8 cellular contexts compared by ENCODE assay signal in genomic region chr1:10415211-10415930, GRCh38. TPM values are rescaled to one million over a fixed set of nuclear protein-coding genes. Genes with fewer than 3 reads are reported as not detected.
DNase-seq lines count a peak whose midpoint lies in the region; ATAC-seq, FAIRE-seq and TF ChIP-seq lines count a peak whose summit lies in the region.

No MANE protein-coding gene starts in this region.

- no peak; a peak in 1 of 5 replicates for TF ChIP-seq RAD21 in A549 (conservative IDR thresholded peaks at IDR 0.05 in 1 of 2, IDR thresholded peaks at IDR 0.05 in 1 of 2)

- no peak overlapping the region for H3K4me3 Mint-ChIP-seq in immature natural killer cell

- CTCF ChIA-PET in A549 (lab: Yijun Ruan, JAX): interaction anchor here (0.6 to 2.3 kb wide), 8 partner anchors 9 to 52 kb away, joined by 3 to 17 read pairs (median 5); partner anchors contain the start of genes CENPS and PGD

- peaks cover 0 to 3% of the 10 kb centered on the region in 2 donors for H3K4me1 Mint-ChIP-seq in immature natural killer cell

- no peaks in the 10 kb centered on the region for H3K9me3 Mint-ChIP-seq in immature natural killer cell

- H3K36me3 Mint-ChIP-seq in immature natural killer cell: peaks cover 26 to 74% (median 43%) of the 10 kb centered on the region in 3 donors

- DNase-seq in A549 (ENCODE audit: low read depth in 1 of 2, low spot score in 1 of 2): peak; percentile 51 to 96
- peak; percentile 78 for DNase-seq in adipocyte (ENCODE audit: low read depth)
- DNase-seq in kidney tubule cell (ENCODE audit: low spot score): peak; percentile 69
- no peak for DNase-seq in activated CD4-positive, alpha-beta T cell treated with anti-CD3 and anti-CD28 coated beads for 48 hours
- no peak for DNase-seq in immature natural killer cell

- no peak overlapping the region for H3K27ac Mint-ChIP-seq in immature natural killer cell

- no peak overlapping the region for H3K9ac ChIP-seq in HUES48 (ENCODE audit: low read depth, low read length)
- H3K9ac ChIP-seq in adipocyte (ENCODE audit: low read length): peak overlapping the region; percentile 56

- peaks cover 98% of the 10 kb centered on the region for H3K4me1 ChIP-seq in A549
- peaks cover 3% of the 10 kb centered on the region; the same call in 1 of the 2 replicates for H3K4me1 ChIP-seq in HUES48 (ENCODE audit: control insufficient read depth, insufficient read depth, low read length)
- peaks cover 22% of the 10 kb centered on the region for H3K4me1 ChIP-seq in adipocyte (ENCODE audit: control insufficient read depth, insufficient read depth, low read length)

- peak; percentile 68 to 87; a peak in 3 of 5 replicates for TF ChIP-seq EP300 in A549 (IDR thresholded peaks at IDR 0.05)

- peak overlapping the region; percentile 95 to 99 for H3K27ac ChIP-seq in A549
- H3K27ac ChIP-seq in HUES48 (ENCODE audit: low read depth, low read length): peak overlapping the region; percentile 24

- TF ChIP-seq CTCF in A549 (IDR thresholded peaks at IDR 0.05): no peak

- H3K27me3 Mint-ChIP-seq in immature natural killer cell (ENCODE audit: low read depth in 3 of 3): no peaks in the 10 kb centered on the region

- H3K4me3 ChIP-seq in A549 (peak overlapping the region; percentile 10; the same call in 1 of the 3 replicates), HUES48 (ENCODE audit: low read depth, low read length) (no peak overlapping the region), adipocyte (ENCODE audit: low read length) (no peak overlapping the region)

- POLR2A ChIA-PET in A549 (lab: Yijun Ruan, JAX): interaction anchor here (1.0 to 2.4 kb wide), 5 partner anchors 9 to 28 kb away, joined by 4 to 25 read pairs (median 6); partner anchors contain the start of gene PGD

- peaks cover 99% of the 10 kb centered on the region for H3K36me3 ChIP-seq in HUES48 (ENCODE audit: control insufficient read depth, insufficient read depth, low read length)
- H3K36me3 ChIP-seq in adipocyte (ENCODE audit: control insufficient read depth, insufficient read depth, low read length, severe bottlenecking): peaks cover 99% of the 10 kb centered on the region

- peak; percentile 80 to 81 for ATAC-seq in A549
- no peak for ATAC-seq in GM18868 (IDR thresholded peaks at IDR 0.05; ENCODE audit: unreplicated experiment)
- ATAC-seq in HG03139 (IDR thresholded peaks at IDR 0.05; ENCODE audit: unreplicated experiment): no peak

- no peak for TF ChIP-seq POLR2A in A549 (IDR thresholded peaks at IDR 0.05; ENCODE audit: low read length)

- peak; percentile 90 for FAIRE-seq in A549 (lab: Jason Lieb, UNC)

- no peaks in the 10 kb centered on the region for H3K9me3 ChIP-seq in A549
- H3K9me3 ChIP-seq in HUES48 (ENCODE audit: control insufficient read depth, insufficient read depth, low read length): no peaks in the 10 kb centered on the region
- H3K9me3 ChIP-seq in adipocyte (ENCODE audit: control insufficient read depth, low read length): no peaks in the 10 kb centered on the region

- 4% methylated on average over 6 of the region's 6 CpGs for WGBS in A549 (ENCODE audit: missing lambda C conversion rate)

- H3K4me2 ChIP-seq in A549: peak overlapping the region; percentile 90

- H3K27me3 ChIP-seq in HUES48 (ENCODE audit: control insufficient read depth, insufficient read depth, low read length) (no peaks in the 10 kb centered on the region), adipocyte (replicated peaks; ENCODE audit: control insufficient read depth, insufficient read depth, low read length) (no peaks in the 10 kb centered on the region)

TF ChIP-seq in A549, 52 proteins besides CTCF, POLR2A, EP300 and RAD21 (continues in another document):
- TF ChIP-seq HOXB5 (CRISPR knock-in tag; IDR thresholded peaks at IDR 0.05) (peak; percentile 58; the same call in 1 of the 2 replicates), RCOR1 (IDR thresholded peaks at IDR 0.05; ENCODE audit: low read depth, low read length) (no peak), TP53 (CRISPR knock-in tag; IDR thresholded peaks at IDR 0.05) (no peak), ELK1 (IDR thresholded peaks at IDR 0.05; ENCODE audit: low read depth, low read length) (no peak), BHLHE40 (IDR thresholded peaks at IDR 0.05; ENCODE audit: low read depth, low read length) (no peak), HOXB13 (CRISPR knock-in tag; IDR thresholded peaks at IDR 0.05; ENCODE audit: low read depth) (peak; percentile 74; the same call in 1 of the 2 replicates), RARB (CRISPR knock-in tag; IDR thresholded peaks at IDR 0.05) (peak; percentile 33; the same call in 1 of the 2 replicates), SMC3 (IDR thresholded peaks at IDR 0.05) (no peak), CEBPB (IDR thresholded peaks at IDR 0.05) (peak; percentile 66 to 91), NFE2L2 (conservative IDR thresholded peaks at IDR 0.05; ENCODE audit: low read length) (peak; percentile 98), TFCP2L1 (CRISPR knock-in tag; IDR thresholded peaks at IDR 0.05) (no peak; the same call in 1 of the 2 replicates), CBX2 (IDR thresholded peaks at IDR 0.05; ENCODE audit: borderline replicate concordance, low read depth) (no peak)
- TF ChIP-seq, protein P1, sequence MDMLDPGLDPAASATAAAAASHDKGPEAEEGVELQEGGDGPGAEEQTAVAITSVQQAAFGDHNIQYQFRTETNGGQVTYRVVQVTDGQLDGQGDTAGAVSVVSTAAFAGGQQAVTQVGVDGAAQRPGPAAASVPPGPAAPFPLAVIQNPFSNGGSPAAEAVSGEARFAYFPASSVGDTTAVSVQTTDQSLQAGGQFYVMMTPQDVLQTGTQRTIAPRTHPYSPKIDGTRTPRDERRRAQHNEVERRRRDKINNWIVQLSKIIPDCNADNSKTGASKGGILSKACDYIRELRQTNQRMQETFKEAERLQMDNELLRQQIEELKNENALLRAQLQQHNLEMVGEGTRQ (IDR thresholded peaks at IDR 0.05): no peak

RNA-seq across cellular contexts. Expression of gene CENPS, which starts 14.9 kb away (rescaled TPM):
- polyA plus RNA-seq in A549 (2011; rRNA removed) (19.7 and 25.7 TPM in 2 replicates), A549 (2017; fragmentation: RNase III; extraction: RNeasy Plus Mini Kit Qiagen cat#74134 plus additional on column Dnase treatment) (27.0 to 28.7 TPM (median 27.3 TPM) in 3 replicates), immature natural killer cell (10 to 100 TPM in 1 of 3 donors, 1 to 10 TPM in 2; 7.8 to 12.1 (median 8.1) TPM)
- 15.7 and 17.7 TPM in 2 replicates for polyA plus RNA-seq in A549 (2012; cell fraction: cytosol; rRNA removed)
- polyA plus RNA-seq in A549 (2012; cell fraction: nucleus; rRNA removed): 7.2 and 9.6 TPM in 2 replicates
- polyA minus RNA-seq in A549 (2011; rRNA and poly(A)+ RNA removed): 3.1 and 4.8 TPM in 2 replicates

RNA-seq across cellular contexts. Expression of gene PGD, which starts 16.5 kb away (rescaled TPM):
- 700 and 1,019 TPM in 2 replicates for polyA plus RNA-seq in A549 (2011; rRNA removed)
- 466 and 603 TPM in 2 replicates for polyA plus RNA-seq in A549 (2012; cell fraction: cytosol; rRNA removed)
- polyA plus RNA-seq in A549 (2012; cell fraction: nucleus; rRNA removed): 838 and 1,173 TPM in 2 replicates
- polyA plus RNA-seq in A549 (2017; fragmentation: RNase III; extraction: RNeasy Plus Mini Kit Qiagen cat#74134 plus additional on column Dnase treatment): 1,427 to 1,758 TPM (median 1,714 TPM) in 3 replicates
- polyA minus RNA-seq in A549 (2011; rRNA and poly(A)+ RNA removed): 897 and 1,005 TPM in 2 replicates
- 10 to 100 TPM; 43.9 to 51.3 (median 44.8) TPM for polyA plus RNA-seq in immature natural killer cell

RNA-seq across cellular contexts. Expression of gene CORT, which starts 34.5 kb away (rescaled TPM):
- polyA plus RNA-seq in A549 (2011; rRNA removed) (0.11 and 0.30 TPM in 2 replicates), A549 (2017; fragmentation: RNase III; extraction: RNeasy Plus Mini Kit Qiagen cat#74134 plus additional on column Dnase treatment) (0.08 to 0.20 TPM (median 0.10 TPM) in 3 replicates), immature natural killer cell (not detected)
- 0.12 and 0.21 TPM in 2 replicates for polyA plus RNA-seq in A549 (2012; cell fraction: cytosol; rRNA removed)
- polyA plus RNA-seq in A549 (2012; cell fraction: nucleus; rRNA removed): 0.35 and 0.45 TPM in 2 replicates
- polyA minus RNA-seq in A549 (2011; rRNA and poly(A)+ RNA removed): 0.24 TPM in 1 of 2 replicates, not detected in the other

RNA-seq across cellular contexts. Expression of gene DFFA, which starts 57.0 kb away (rescaled TPM):
- 28.5 and 30.0 TPM in 2 replicates for polyA plus RNA-seq in A549 (2011; rRNA removed)
- 21.8 and 21.9 TPM in 2 replicates for polyA plus RNA-seq in A549 (2012; cell fraction: cytosol; rRNA removed)
- 11.4 and 13.4 TPM in 2 replicates for polyA plus RNA-seq in A549 (2012; cell fraction: nucleus; rRNA removed)
- polyA plus RNA-seq in A549 (2017; fragmentation: RNase III; extraction: RNeasy Plus Mini Kit Qiagen cat#74134 plus additional on column Dnase treatment): 28.2 to 31.7 TPM (median 30.1 TPM) in 3 replicates
- 24.1 and 29.3 TPM in 2 replicates for polyA minus RNA-seq in A549 (2011; rRNA and poly(A)+ RNA removed)
- 10 to 100 TPM; 24.9 to 37.6 (median 28.6) TPM for polyA plus RNA-seq in immature natural killer cell

RNA-seq across cellular contexts. Expression of gene PEX14, which starts 59.4 kb away (rescaled TPM):
- polyA plus RNA-seq in A549 (2011; rRNA removed) (4.2 and 7.7 TPM in 2 replicates), A549 (2017; fragmentation: RNase III; extraction: RNeasy Plus Mini Kit Qiagen cat#74134 plus additional on column Dnase treatment) (12.5 to 15.0 TPM (median 13.5 TPM) in 3 replicates), immature natural killer cell (1 to 10 TPM; 2.0 to 7.5 (median 4.1) TPM)
- polyA plus RNA-seq in A549 (2012; cell fraction: cytosol; rRNA removed): 16.5 and 17.6 TPM in 2 replicates
- polyA plus RNA-seq in A549 (2012; cell fraction: nucleus; rRNA removed): 22.5 and 28.6 TPM in 2 replicates
- polyA minus RNA-seq in A549 (2011; rRNA and poly(A)+ RNA removed): 5.5 and 5.6 TPM in 2 replicates

Comparison
In these comparisons a context has a peak if more than half of its experiments do, and no peak if none do; other contexts are left out.
1. ATAC-seq: peak in A549 (2 of 2); none in GM18868 (single experiment) and HG03139 (single experiment).
2. DNase-seq: peak in A549 (2 of 2), adipocyte (single experiment) and kidney tubule cell (single experiment); none in activated CD4-positive, alpha-beta T cell treated with anti-CD3 and anti-CD28 coated beads for 48 hours (single experiment) and immature natural killer cell (0 of 3).
3. RNA of gene PGD, which starts 16.5 kb away (polyA plus RNA-seq): 466 to 1,758 TPM in A549; 43.9 to 51.3 TPM in immature natural killer cell; every median in the first group is over 4 times any median in the second.